Comparison of ENCODE assay signal across 15 cellular contexts in genomic region chr5:151250346-151251000, GRCh38. TPM values are rescaled to one million over a fixed set of nuclear protein-coding genes. Genes with fewer than 3 reads are reported as not detected.
A peak's percentile ranks its signal among the peaks of the same experiment; 100 is the strongest.
DNase-seq lines count a peak whose midpoint lies in the region; ATAC-seq, FAIRE-seq and TF ChIP-seq lines count a peak whose summit lies in the region.
"Had no signal": no experiment of that assay in that cellular context is flagged by ENCODE, and none has a peak within 500 bp of the region (broad histone marks: within the 10 kb centered on the region; RNA-seq: fewer than 3 reads in every experiment).

No MANE protein-coding gene starts in this region.

- H3K27me3 Mint-ChIP-seq in activated naive CD4-positive, alpha-beta T cell treated with anti-CD3 and anti-CD28 coated beads for 36 hours (ENCODE audit: low read depth) = no peaks in the 10 kb centered on the region
- H3K27me3 Mint-ChIP-seq in activated CD4-positive, alpha-beta memory T cell treated with anti-CD3 and anti-CD28 coated beads, Interleukin-2, amount 10 ng/mL, durations not matched to agents 7 days and 5 days = no peaks in the 10 kb centered on the region

- BruUV-seq in HepG2 (replicated peaks; lab: Mats Ljungman, UMichigan) = TSS peak; percentile 78

- no peaks in the 10 kb centered on the region for H3K9me3 ChIP-seq in HepG2 (ENCODE audit: low read length)
- H3K9me3 ChIP-seq in testis = no peaks in the 10 kb centered on the region
- H3K9me3 ChIP-seq: breast epithelium, pancreas, upper lobe of right lung had no signal

- no peak for TF ChIP-seq POLR2A in HepG2 (IDR thresholded peaks at IDR 0.05; ENCODE audit: insufficient read depth in 1 of 2, low read depth in 2 of 2, low read length in 2 of 2)
- TF ChIP-seq POLR2A in testis (IDR thresholded peaks at IDR 0.05) = no peak
- no peak for TF ChIP-seq POLR2A in GM12892 (IDR thresholded peaks at IDR 0.05; ENCODE audit: low read depth, low read length)

- CTCF ChIA-PET in activated naive CD4-positive, alpha-beta T cell treated with anti-CD3 and anti-CD28 coated beads for 36 hours (lab: Charles Lee) = interaction anchor here (2.5 kb wide), 1 partner anchor 86 kb away, joined by 7 read pairs; no protein-coding TSS in a partner anchor
- CTCF ChIA-PET in activated CD4-positive, alpha-beta memory T cell treated with anti-CD3 and anti-CD28 coated beads, Interleukin-2, amount 10 ng/mL, durations not matched to agents 7 days and 5 days (lab: Charles Lee) = interaction anchor here (0.9 to 4.0 kb wide), 5 partner anchors 9 to 161 kb away, joined by 3 to 21 read pairs (median 3); no protein-coding TSS in a partner anchor
- CTCF ChIA-PET in HepG2 (lab: Yijun Ruan, JAX; ENCODE audit: low intra/inter-chr PET ratio, low total read pairs) = interaction anchor here (1.1 to 1.4 kb wide), 2 partner anchors 48 to 66 kb away, joined by 3 to 4 read pairs; no protein-coding TSS in a partner anchor

- no peaks in the 10 kb centered on the region for H3K36me3 Mint-ChIP-seq in activated naive CD4-positive, alpha-beta T cell treated with anti-CD3 and anti-CD28 coated beads for 36 hours (ENCODE audit: low read depth)
- H3K36me3 Mint-ChIP-seq in activated CD4-positive, alpha-beta memory T cell treated with anti-CD3 and anti-CD28 coated beads, Interleukin-2, amount 10 ng/mL, durations not matched to agents 7 days and 5 days (ENCODE audit: low read depth) = peaks cover 4% of the 10 kb centered on the region

- TF ChIP-seq EP300 in HepG2 (IDR thresholded peaks at IDR 0.05; ENCODE audit: low read depth in 2 of 2, low read length in 2 of 2) (no peak), HepG2 (CRISPR knock-in tag; IDR thresholded peaks at IDR 0.05; ENCODE audit: borderline replicate concordance) (no peak)

- WGBS in HepG2 (ENCODE audit: low lambda C conversion rate) = under 1% methylated on average over 10 of the region's 10 CpGs
- WGBS in testis, 2 donors = 66 to 80% methylated on average over 9 to 10 of the region's 10 CpGs

- H3K79me2 ChIP-seq in HepG2 (ENCODE audit: insufficient read depth, low read length) = peaks cover 25% of the 10 kb centered on the region

- no peaks in the 10 kb centered on the region for H4K20me1 ChIP-seq in HepG2 (ENCODE audit: insufficient read depth, low read length)

- H3K4me3 ChIP-seq in HepG2 (replicated peaks in 1 of 3; ENCODE audit: insufficient read depth in 1 of 3, low read depth in 2 of 3, low read length in 3 of 3) (peak overlapping the region; percentile 53 to 84 (median 70)), testis (no peak overlapping the region)
- H3K4me3 ChIP-seq: breast epithelium, pancreas, upper lobe of right lung had no signal

- intact Hi-C loops in activated naive CD4-positive, alpha-beta T cell treated with anti-CD3 and anti-CD28 coated beads for 36 hours (cut with micrococcal nuclease) = loop anchor here (5.0 kb wide), 3 partner anchors 468 to 548 kb away; partner anchors contain the start of genes ATOX1 and RBM22
- intact Hi-C loops in HepG2 (cut with micrococcal nuclease; ENCODE audit: unreplicated experiment) (loop anchor here (2.0 to 5.0 kb wide), 3 partner anchors 48 to 522 kb away; partner anchors contain the start of genes ATOX1 and G3BP1), testis (cut with DNase I; ENCODE audit: low total_unique reads) (no loop called here)

- POLR2A ChIA-PET in activated CD4-positive, alpha-beta memory T cell treated with anti-CD3 and anti-CD28 coated beads, Interleukin-2, amount 10 ng/mL, durations not matched to agents 7 days and 5 days (lab: Charles Lee) = interaction anchor here (0.8 to 4.9 kb wide), 8 partner anchors 8 to 521 kb away, joined by 3 to 99 read pairs (median 7); partner anchors contain the start of genes ANXA6, CCDC69, G3BP1 and SLC36A1
- POLR2A ChIA-PET in HepG2 (lab: Yijun Ruan, JAX) = interaction anchor here (0.6 to 2.9 kb wide), 5 partner anchors 10 to 82 kb away, joined by 3 to 36 read pairs (median 8); partner anchors contain the start of gene CCDC69

- H3K4me1 ChIP-seq in HepG2 (ENCODE audit: insufficient read depth, low read length) (peaks cover 37% of the 10 kb centered on the region), testis (peaks cover 12% of the 10 kb centered on the region)
- H3K4me1 ChIP-seq: foreskin keratinocyte had no signal

- in situ Hi-C loops in HepG2 (cut with HindIII; ENCODE audit: extremely low pct_ligation_motif_present, low pct_unique_long_range_greater_than_20kb) = no loop called here

- H3K4me2 ChIP-seq in HepG2 (ENCODE audit: low read depth, low read length) = peak overlapping the region; percentile 97

- peak overlapping the region; percentile 25 for H2AFZ ChIP-seq in HepG2 (ENCODE audit: low read length)

- FAIRE-seq in HepG2 (lab: Jason Lieb, UNC) (no peak), GM12892 (lab: Jason Lieb, UNC) (no peak)
- FAIRE-seq: pancreas had no signal

- TF ChIP-seq CTCF in HepG2 (CRISPR knock-in tag; IDR thresholded peaks at IDR 0.05) (peak; percentile 37), testis (IDR thresholded peaks at IDR 0.05) (no peak)

- H3K9me3 Mint-ChIP-seq in activated naive CD4-positive, alpha-beta T cell treated with anti-CD3 and anti-CD28 coated beads for 36 hours = no peaks in the 10 kb centered on the region
- no peaks in the 10 kb centered on the region for H3K9me3 Mint-ChIP-seq in activated CD4-positive, alpha-beta memory T cell treated with anti-CD3 and anti-CD28 coated beads, Interleukin-2, amount 10 ng/mL, durations not matched to agents 7 days and 5 days

- peaks cover 43% of the 10 kb centered on the region for H3K4me1 Mint-ChIP-seq in activated naive CD4-positive, alpha-beta T cell treated with anti-CD3 and anti-CD28 coated beads for 36 hours (ENCODE audit: low read depth)
- H3K4me1 Mint-ChIP-seq in activated CD4-positive, alpha-beta memory T cell treated with anti-CD3 and anti-CD28 coated beads, Interleukin-2, amount 10 ng/mL, durations not matched to agents 7 days and 5 days = peaks cover 48% of the 10 kb centered on the region

- H3K4me3 Mint-ChIP-seq in activated naive CD4-positive, alpha-beta T cell treated with anti-CD3 and anti-CD28 coated beads for 36 hours = no peak overlapping the region
- peak overlapping the region; percentile 78 for H3K4me3 Mint-ChIP-seq in activated CD4-positive, alpha-beta memory T cell treated with anti-CD3 and anti-CD28 coated beads, Interleukin-2, amount 10 ng/mL, durations not matched to agents 7 days and 5 days

- ATAC-seq in HepG2 (0 out of 3 replicates have a peak, but pooled peaks have one; percentile 10), HG03460 (IDR thresholded peaks at IDR 0.05; ENCODE audit: unreplicated experiment) (no peak)
- ATAC-seq: foreskin keratinocyte, pancreas, upper lobe of right lung had no signal

- no peak for TF ChIP-seq RAD21 in HepG2 (CRISPR knock-in tag; IDR thresholded peaks at IDR 0.05)

- H3K27ac ChIP-seq in HepG2 (ENCODE audit: extremely low read length, insufficient read depth, low read length) (peak overlapping the region; percentile 84), testis (peak overlapping the region; percentile 34 to 82)
- H3K27ac ChIP-seq: breast epithelium, foreskin keratinocyte, pancreas, upper lobe of right lung had no signal

- H3K9ac ChIP-seq in HepG2 (ENCODE audit: insufficient read depth, low read depth, low read length) = peak overlapping the region; percentile 72

- H3K27ac Mint-ChIP-seq in activated naive CD4-positive, alpha-beta T cell treated with anti-CD3 and anti-CD28 coated beads for 36 hours = peak overlapping the region; percentile 67
- H3K27ac Mint-ChIP-seq in activated CD4-positive, alpha-beta memory T cell treated with anti-CD3 and anti-CD28 coated beads, Interleukin-2, amount 10 ng/mL, durations not matched to agents 7 days and 5 days = peak overlapping the region; percentile 92

- no peak for DNase-seq in activated naive CD4-positive, alpha-beta T cell treated with anti-CD3 and anti-CD28 coated beads for 36 hours
- no peak for DNase-seq in activated naive CD4-positive, alpha-beta T cell treated with Interleukin-2 at 50 U/mL for 16 hours
- DNase-seq in activated CD4-positive, alpha-beta memory T cell treated with anti-CD3 and anti-CD28 coated beads, Interleukin-2, amount 10 ng/mL, durations not matched to agents 7 days and 5 days = no peak
- DNase-seq in HepG2 (ENCODE audit: low spot score) (peak; percentile 43), testis (peak; percentile 28), DMS79 treated with DMSO at 0.1 percent for 48 hours (lab: John Stamatoyannopoulos, UW) (no peak), GM12892 (ENCODE audit: insufficient read length) (no peak)
- DNase-seq: foreskin keratinocyte, KBM-7, NCI-H524, pancreas, upper lobe of right lung had no signal

- H3K27me3 ChIP-seq in HepG2 (ENCODE audit: control insufficient read depth in 1 of 2, insufficient read depth in 2 of 2, low read length in 2 of 2) = no peaks in the 10 kb centered on the region; a peak in 1 of 5 replicates
- no peaks in the 10 kb centered on the region for H3K27me3 ChIP-seq in testis
- H3K27me3 ChIP-seq: breast epithelium, foreskin keratinocyte, pancreas, upper lobe of right lung had no signal

- H3K36me3 ChIP-seq in HepG2 (replicated peaks in 1 of 2; ENCODE audit: control insufficient read depth in 1 of 2, insufficient read depth in 2 of 2, low read length in 2 of 2) (no peaks in the 10 kb centered on the region), testis (ENCODE audit: low read depth, missing control alignments) (no peaks in the 10 kb centered on the region)
- H3K36me3 ChIP-seq: breast epithelium, pancreas, upper lobe of right lung had no signal

RNA-seq across cellular contexts. Expression of gene GM2A, which starts 2.5 kb away (rescaled TPM):
- 10 to 100 TPM; 21.1 to 21.8 TPM for total RNA-seq in activated naive CD4-positive, alpha-beta T cell treated with anti-CD3 and anti-CD28 coated beads for 36 hours
- total RNA-seq in activated CD4-positive, alpha-beta memory T cell treated with anti-CD3 and anti-CD28 coated beads, Interleukin-2, amount 10 ng/mL, durations not matched to agents 7 days and 5 days = 10 to 100 TPM; 22.4 to 24.5 TPM
- total RNA-seq in HepG2 (2016; rRNA removed; fragmentation: Illumina TruSeq; extraction: Trizol) (16.6 and 29.6 TPM in 2 replicates), testis (10 to 100 TPM; 38.0 to 54.4 TPM)
- 4.1 and 4.6 TPM in 2 replicates for total RNA-seq in HepG2 (2016; cell fraction: cytosol; rRNA removed; fragmentation: Illumina TruSeq; extraction: Trizol; ENCODE audit: low read depth)
- total RNA-seq in HepG2 (2016; cell fraction: insoluble cytoplasmic fraction; rRNA removed; fragmentation: Illumina TruSeq; extraction: Trizol) = 17.1 and 30.7 TPM in 2 replicates
- total RNA-seq in HepG2 (2016; cell fraction: membrane; rRNA removed; fragmentation: Illumina TruSeq; extraction: Trizol) = 11.9 and 12.6 TPM in 2 replicates
- total RNA-seq in HepG2 (2016; cell fraction: nucleus; rRNA removed; fragmentation: Illumina TruSeq; extraction: Trizol) = 27.5 and 33.6 TPM in 2 replicates
- polyA plus RNA-seq in HepG2 (2011; rRNA removed) (12.9 and 14.6 TPM in 2 replicates), testis (ENCODE audit: insufficient read depth, low read depth, low replicate concordance) (29.8 TPM)
- polyA plus RNA-seq in HepG2 (2011; cell fraction: cytosol; rRNA removed) = 11.3 TPM in 2 replicates
- 3.9 and 5.2 TPM in 2 replicates for polyA plus RNA-seq in HepG2 (2011; cell fraction: nucleus; rRNA removed)
- polyA plus RNA-seq in HepG2 (2012) = 8.5 and 11.0 TPM in 2 replicates
- polyA plus RNA-seq in HepG2 (2016; cell fraction: cytosol; fragmentation: Illumina TruSeq; extraction: Trizol; ENCODE audit: low read depth) = 3.8 TPM in 2 replicates
- 21.4 and 21.7 TPM in 2 replicates for polyA plus RNA-seq in HepG2 (2016; cell fraction: insoluble cytoplasmic fraction; fragmentation: Illumina TruSeq; extraction: Trizol; ENCODE audit: low read depth)
- 9.6 and 10.8 TPM in 2 replicates for polyA plus RNA-seq in HepG2 (2016; cell fraction: membrane; fragmentation: Illumina TruSeq; extraction: Trizol; ENCODE audit: low read depth)
- polyA plus RNA-seq in HepG2 (2016; cell fraction: nucleus; fragmentation: Illumina TruSeq; extraction: Trizol; ENCODE audit: insufficient read depth, low read depth) = 42.8 and 48.3 TPM in 2 replicates
- polyA minus RNA-seq in HepG2 (2011; rRNA and poly(A)+ RNA removed; ENCODE audit: low replicate concordance) = 9.2 and 31.1 TPM in 2 replicates
- 12.1 and 12.7 TPM in 2 replicates for polyA minus RNA-seq in HepG2 (2011; cell fraction: cytosol; rRNA and poly(A)+ RNA removed)
- 6.6 and 10.6 TPM in 2 replicates for polyA minus RNA-seq in HepG2 (2011; cell fraction: nucleus; rRNA and poly(A)+ RNA removed)
- polyA plus RNA-seq in GM12892 (2012; ENCODE audit: missing spikeins) = 71.5 TPM

RNA-seq across cellular contexts. Expression of gene CCDC69, which starts 26.6 kb away (rescaled TPM):
- 10 to 100 TPM; 15.5 to 18.5 TPM for total RNA-seq in activated naive CD4-positive, alpha-beta T cell treated with anti-CD3 and anti-CD28 coated beads for 36 hours
- 10 to 100 TPM; 62.6 to 64.2 TPM for total RNA-seq in activated CD4-positive, alpha-beta memory T cell treated with anti-CD3 and anti-CD28 coated beads, Interleukin-2, amount 10 ng/mL, durations not matched to agents 7 days and 5 days
- total RNA-seq in HepG2 (2016; rRNA removed; fragmentation: Illumina TruSeq; extraction: Trizol) (45.2 and 46.3 TPM in 2 replicates), testis (10 to 100 TPM; 37.6 to 65.3 TPM)
- total RNA-seq in HepG2 (2016; cell fraction: cytosol; rRNA removed; fragmentation: Illumina TruSeq; extraction: Trizol; ENCODE audit: low read depth) = 55.5 and 59.1 TPM in 2 replicates
- total RNA-seq in HepG2 (2016; cell fraction: insoluble cytoplasmic fraction; rRNA removed; fragmentation: Illumina TruSeq; extraction: Trizol) = 40.1 and 44.9 TPM in 2 replicates
- 122 and 135 TPM in 2 replicates for total RNA-seq in HepG2 (2016; cell fraction: membrane; rRNA removed; fragmentation: Illumina TruSeq; extraction: Trizol)
- 20.8 and 25.7 TPM in 2 replicates for total RNA-seq in HepG2 (2016; cell fraction: nucleus; rRNA removed; fragmentation: Illumina TruSeq; extraction: Trizol)
- polyA plus RNA-seq in HepG2 (2011; rRNA removed) (12.2 and 14.4 TPM in 2 replicates), testis (ENCODE audit: insufficient read depth, low read depth, low replicate concordance) (40.8 TPM)
- polyA plus RNA-seq in HepG2 (2011; cell fraction: cytosol; rRNA removed) = 10.9 and 17.9 TPM in 2 replicates
- 5.2 and 8.5 TPM in 2 replicates for polyA plus RNA-seq in HepG2 (2011; cell fraction: nucleus; rRNA removed)
- 11.3 and 12.9 TPM in 2 replicates for polyA plus RNA-seq in HepG2 (2012)
- 76.9 and 83.3 TPM in 2 replicates for polyA plus RNA-seq in HepG2 (2016; cell fraction: cytosol; fragmentation: Illumina TruSeq; extraction: Trizol; ENCODE audit: low read depth)
- 49.2 and 57.5 TPM in 2 replicates for polyA plus RNA-seq in HepG2 (2016; cell fraction: insoluble cytoplasmic fraction; fragmentation: Illumina TruSeq; extraction: Trizol; ENCODE audit: low read depth)
- polyA plus RNA-seq in HepG2 (2016; cell fraction: membrane; fragmentation: Illumina TruSeq; extraction: Trizol; ENCODE audit: low read depth) = 129 and 152 TPM in 2 replicates
- polyA plus RNA-seq in HepG2 (2016; cell fraction: nucleus; fragmentation: Illumina TruSeq; extraction: Trizol; ENCODE audit: insufficient read depth, low read depth) = 30.6 and 33.2 TPM in 2 replicates
- polyA minus RNA-seq in HepG2 (2011; rRNA and poly(A)+ RNA removed; ENCODE audit: low replicate concordance) = 0.35 and 14.2 TPM in 2 replicates
- 5.0 and 5.8 TPM in 2 replicates for polyA minus RNA-seq in HepG2 (2011; cell fraction: cytosol; rRNA and poly(A)+ RNA removed)
- 6.7 and 12.7 TPM in 2 replicates for polyA minus RNA-seq in HepG2 (2011; cell fraction: nucleus; rRNA and poly(A)+ RNA removed)
- polyA plus RNA-seq in GM12892 (2012; ENCODE audit: missing spikeins) = 41.2 TPM

RNA-seq across cellular contexts. Expression of gene SLC36A3, which starts 53.1 kb away (rescaled TPM):
- total RNA-seq in activated naive CD4-positive, alpha-beta T cell treated with anti-CD3 and anti-CD28 coated beads for 36 hours = not detected
- not detected for total RNA-seq in activated CD4-positive, alpha-beta memory T cell treated with anti-CD3 and anti-CD28 coated beads, Interleukin-2, amount 10 ng/mL, durations not matched to agents 7 days and 5 days
- total RNA-seq in HepG2 (2016; rRNA removed; fragmentation: Illumina TruSeq; extraction: Trizol) (not detected in 2 replicates), testis (1 to 10 TPM; 4.2 to 8.3 TPM)
- not detected in 2 replicates for total RNA-seq in HepG2 (2016; cell fraction: cytosol; rRNA removed; fragmentation: Illumina TruSeq; extraction: Trizol; ENCODE audit: low read depth)
- total RNA-seq in HepG2 (2016; cell fraction: insoluble cytoplasmic fraction; rRNA removed; fragmentation: Illumina TruSeq; extraction: Trizol) = not detected in 2 replicates
- not detected in 2 replicates for total RNA-seq in HepG2 (2016; cell fraction: membrane; rRNA removed; fragmentation: Illumina TruSeq; extraction: Trizol)
- not detected in 2 replicates for total RNA-seq in HepG2 (2016; cell fraction: nucleus; rRNA removed; fragmentation: Illumina TruSeq; extraction: Trizol)
- polyA plus RNA-seq in HepG2 (2011; rRNA removed) (not detected in 2 replicates), testis (ENCODE audit: insufficient read depth, low read depth, low replicate concordance) (21.9 TPM)
- polyA plus RNA-seq in HepG2 (2011; cell fraction: cytosol; rRNA removed) = not detected in 2 replicates
- not detected in 2 replicates for polyA plus RNA-seq in HepG2 (2011; cell fraction: nucleus; rRNA removed)
- polyA plus RNA-seq in HepG2 (2012) = not detected in 2 replicates
- polyA plus RNA-seq in HepG2 (2016; cell fraction: cytosol; fragmentation: Illumina TruSeq; extraction: Trizol; ENCODE audit: low read depth) = not detected in 2 replicates
- polyA plus RNA-seq in HepG2 (2016; cell fraction: insoluble cytoplasmic fraction; fragmentation: Illumina TruSeq; extraction: Trizol; ENCODE audit: low read depth) = not detected in 2 replicates
- polyA plus RNA-seq in HepG2 (2016; cell fraction: membrane; fragmentation: Illumina TruSeq; extraction: Trizol; ENCODE audit: low read depth) = not detected in 2 replicates
- polyA plus RNA-seq in HepG2 (2016; cell fraction: nucleus; fragmentation: Illumina TruSeq; extraction: Trizol; ENCODE audit: insufficient read depth, low read depth) = not detected in 2 replicates
- polyA minus RNA-seq in HepG2 (2011; rRNA and poly(A)+ RNA removed; ENCODE audit: low replicate concordance) = not detected in 2 replicates
- polyA minus RNA-seq in HepG2 (2011; cell fraction: cytosol; rRNA and poly(A)+ RNA removed) = not detected in 2 replicates
- polyA minus RNA-seq in HepG2 (2011; cell fraction: nucleus; rRNA and poly(A)+ RNA removed) = not detected in 2 replicates
- not detected for polyA plus RNA-seq in GM12892 (2012; ENCODE audit: missing spikeins)
- total RNA-seq: breast epithelium, foreskin keratinocyte, pancreas, upper lobe of right lung had no signal
- polyA plus RNA-seq: AG04450, foreskin keratinocyte, pancreas had no signal

Comparison
In these comparisons a context has a peak if more than half of its experiments do, and no peak if none do; other contexts are left out.
1. DNase-seq: peak in HepG2 (single experiment) and testis (single experiment); none in activated naive CD4-positive, alpha-beta T cell treated with anti-CD3 and anti-CD28 coated beads for 36 hours (single experiment), activated naive CD4-positive, alpha-beta T cell treated with Interleukin-2 at 50 U/mL for 16 hours (single experiment), activated CD4-positive, alpha-beta memory T cell treated with anti-CD3 and anti-CD28 coated beads, Interleukin-2, amount 10 ng/mL, durations not matched to agents 7 days and 5 days (single experiment), DMS79 treated with DMSO at 0.1 percent for 48 hours (single experiment) and GM12892 (single experiment).
2. H3K4me3 ChIP-seq: peak in HepG2 (3 of 3); none in testis (0 of 2).